Comparison of ENCODE assay signal across 11 cellular contexts in genomic region chr17:76687278-76688164, GRCh38. TPM values are rescaled to one million over a fixed set of nuclear protein-coding genes. Genes with fewer than 3 reads are reported as not detected.
DNase-seq lines count a peak whose midpoint lies in the region; TF ChIP-seq lines count a peak whose summit lies in the region.
"Had no signal": no experiment of that assay in that cellular context is flagged by ENCODE, and none has a peak within 500 bp of the region (broad histone marks: within the 10 kb centered on the region; RNA-seq: fewer than 3 reads in every experiment).

No MANE protein-coding gene starts in this region.

- DNase-seq in amniotic epithelial cell (ENCODE audit: low read depth), result peak; percentile 74
- DNase-seq in left ventricle myocardium inferior, result peak; percentile 79
- peak in 4 of 5 donors; percentile 42 to 72 (median 64) for DNase-seq in ovary
- no peak for DNase-seq in HPDE6-E6E7 (ENCODE audit: extremely low spot score)
- no peak for DNase-seq in COLO829 (ENCODE audit: low spot score)
- DNase-seq in T-helper 2 cell, result no peak
- no peak for DNase-seq in cortex of kidney (lab: John Stamatoyannopoulos, UW)
- DNase-seq: activated naive CD8-positive, alpha-beta T cell treated with anti-CD3 and anti-CD28 coated beads for 36 hours; NCI-H187 treated with DMSO at 0.1 percent for 48 hours had no signal

- H3K4me3 ChIP-seq in left ventricle myocardium inferior, result peak overlapping the region; percentile 46
- H3K4me3 ChIP-seq in ovary, result no peak overlapping the region
- no peak overlapping the region for H3K4me3 ChIP-seq in urinary bladder (ENCODE audit: low read depth, low read length)

- WGBS in ovary, 3 donors, result 28 to 29% (median 29%) methylated on average over 26 of the region's 26 CpGs
- 38% methylated on average over 26 of the region's 26 CpGs for WGBS in urinary bladder

- H3K9me3 ChIP-seq in left ventricle myocardium inferior (replicated peaks) (no peaks in the 10 kb centered on the region), ovary (no peaks in the 10 kb centered on the region)

- H3K4me1 ChIP-seq in left ventricle myocardium inferior, result peaks cover 100% of the 10 kb centered on the region
- peaks cover 28% of the 10 kb centered on the region for H3K4me1 ChIP-seq in ovary (ENCODE audit: insufficient read depth)
- no peaks in the 10 kb centered on the region for H3K4me1 ChIP-seq in urinary bladder (ENCODE audit: insufficient read depth)

- TF ChIP-seq EP300 in ovary (IDR thresholded peaks at IDR 0.05), result no peak

- H3K36me3 ChIP-seq in left ventricle myocardium inferior (peaks cover 29% of the 10 kb centered on the region), ovary (no peaks in the 10 kb centered on the region), urinary bladder (ENCODE audit: insufficient read depth) (no peaks in the 10 kb centered on the region)

- intact Hi-C loops in left ventricle myocardium inferior (cut with micrococcal nuclease) (no loop called here), ovary (cut with DNase I) (loop anchor here in 1 of 4 donors (5.0 to 10.0 kb wide), 2 partner anchors 35 to 163 kb away; no protein-coding TSS in a partner anchor)

- TF ChIP-seq CTCF in left ventricle myocardium inferior (IDR thresholded peaks at IDR 0.05; ENCODE audit: borderline replicate concordance), result no peak
- no peak for TF ChIP-seq CTCF in ovary (IDR thresholded peaks at IDR 0.05)

- H3K27ac ChIP-seq in left ventricle myocardium inferior (replicated peaks), result peak overlapping the region; percentile 98
- peak overlapping the region; percentile 46 to 71 for H3K27ac ChIP-seq in ovary
- peak overlapping the region; percentile 68 for H3K27ac ChIP-seq in urinary bladder (ENCODE audit: low read depth)

- no peak for TF ChIP-seq POLR2A in ovary (IDR thresholded peaks at IDR 0.05)

- H3K27me3 ChIP-seq in left ventricle myocardium inferior (ENCODE audit: low read depth) (no peaks in the 10 kb centered on the region), ovary (no peaks in the 10 kb centered on the region)

RNA-seq across cellular contexts. Expression of gene MXRA7, which starts 23.2 kb away (rescaled TPM):
- total RNA-seq in left ventricle myocardium inferior (411 TPM), ovary (100 to 1,000 TPM; 107 to 210 (median 181) TPM), urinary bladder (188 TPM)
- polyA plus RNA-seq in ovary (100 to 1,000 TPM; 199 to 759 TPM), urinary bladder (432 TPM)

RNA-seq across cellular contexts. Expression of gene JMJD6, which starts 38.9 kb away (rescaled TPM):
- total RNA-seq in left ventricle myocardium inferior, result 65.2 TPM
- total RNA-seq in ovary, result 10 to 100 TPM; 20.1 to 49.8 (median 38.1) TPM
- polyA plus RNA-seq in ovary, result 10 to 100 TPM; 19.5 to 28.2 TPM
- 13.5 TPM for total RNA-seq in urinary bladder
- polyA plus RNA-seq in urinary bladder, result 41.4 TPM

RNA-seq across cellular contexts. Expression of gene METTL23, which starts 39.1 kb away (rescaled TPM):
- 21.0 TPM for total RNA-seq in left ventricle myocardium inferior
- total RNA-seq in ovary, result 10 to 100 TPM; 20.9 to 36.6 (median 31.8) TPM
- 10 to 100 TPM; 37.9 to 47.4 TPM for polyA plus RNA-seq in ovary
- 22.6 TPM for total RNA-seq in urinary bladder
- polyA plus RNA-seq in urinary bladder, result 38.4 TPM

RNA-seq across cellular contexts. Expression of gene ST6GALNAC1, which starts 44.0 kb away (rescaled TPM):
- total RNA-seq in left ventricle myocardium inferior, result 3.1 TPM
- total RNA-seq in ovary, result 10 to 100 TPM in 1 of 7 donors, 1 to 10 TPM in 4, under 1 TPM in 2; 0.73 to 10.5 (median 3.7) TPM
- 1 to 10 TPM; 3.6 to 6.1 TPM for polyA plus RNA-seq in ovary
- 0.42 TPM for total RNA-seq in urinary bladder
- 4.2 TPM for polyA plus RNA-seq in urinary bladder
- total RNA-seq: activated naive CD8-positive, alpha-beta T cell treated with anti-CD3 and anti-CD28 coated beads for 36 hours; Daoy had no signal

RNA-seq across cellular contexts. Expression of gene SRSF2, which starts 49.6 kb away (rescaled TPM):
- total RNA-seq in left ventricle myocardium inferior, result 78.5 TPM
- 100 to 1,000 TPM; 149 to 245 (median 174) TPM for total RNA-seq in ovary
- polyA plus RNA-seq in ovary, result 100 to 1,000 TPM; 126 to 152 TPM
- total RNA-seq in urinary bladder, result 134 TPM
- 148 TPM for polyA plus RNA-seq in urinary bladder

Comparison
In these comparisons a context has a peak if more than half of its experiments do, and no peak if none do; other contexts are left out.
1. DNase-seq: peak in amniotic epithelial cell (single experiment), left ventricle myocardium inferior (single experiment) and ovary (4 of 5); none in HPDE6-E6E7 (single experiment), COLO829 (single experiment), T-helper 2 cell (0 of 5) and cortex of kidney (single experiment).
2. Peak in every context shown above with its lines, with median percentiles within 50 percentile points of each other: H3K27ac ChIP-seq.